Comparison of ENCODE assay signal across 1 cellular context in the genomic region with DNA sequence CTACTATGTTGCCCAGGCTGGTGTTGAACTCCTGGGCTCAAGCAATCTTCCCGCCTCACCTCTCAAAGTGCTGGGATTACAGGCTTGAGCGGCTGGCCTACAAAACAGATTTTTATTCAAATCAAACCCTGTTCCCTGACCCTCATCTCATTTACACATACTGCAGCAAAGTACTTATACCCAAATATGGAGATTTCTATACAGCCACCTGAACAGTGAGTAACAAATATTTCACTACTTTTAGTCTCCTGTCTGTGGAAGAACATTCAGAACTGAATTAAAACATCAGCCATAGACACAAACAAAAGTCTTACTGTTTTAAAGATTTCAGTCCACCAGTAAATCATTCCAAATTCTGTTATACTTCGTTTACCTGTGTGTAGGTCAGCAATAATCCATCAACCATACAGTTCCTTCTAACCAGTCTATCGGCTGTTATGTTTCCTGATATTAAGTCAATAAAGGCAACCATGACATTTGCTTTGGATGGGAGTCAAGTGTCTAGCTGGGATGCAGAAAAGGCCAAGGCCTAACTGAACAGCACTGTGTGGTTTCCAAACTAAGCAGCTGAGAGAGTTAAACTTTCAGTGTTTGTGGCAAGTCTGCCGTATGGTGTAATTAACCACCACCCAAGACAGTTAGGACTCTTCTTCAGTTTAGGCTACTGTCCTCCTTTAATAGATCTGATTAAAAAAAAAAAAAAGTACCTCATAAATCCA.
TF ChIP-seq lines count a peak whose summit lies in the region.

No MANE protein-coding gene starts in this region.

TF ChIP-seq in SK-N-SH, 30 proteins besides CTCF, POLR2A, EP300 and RAD21 (continued from another document):
- TF ChIP-seq MXI1 (IDR thresholded peaks at IDR 0.05; ENCODE audit: low read depth, low read length) = no peak
- no peak for TF ChIP-seq FOSL2 (IDR thresholded peaks at IDR 0.05; ENCODE audit: borderline replicate concordance, low read depth)
- TF ChIP-seq, protein P1, sequence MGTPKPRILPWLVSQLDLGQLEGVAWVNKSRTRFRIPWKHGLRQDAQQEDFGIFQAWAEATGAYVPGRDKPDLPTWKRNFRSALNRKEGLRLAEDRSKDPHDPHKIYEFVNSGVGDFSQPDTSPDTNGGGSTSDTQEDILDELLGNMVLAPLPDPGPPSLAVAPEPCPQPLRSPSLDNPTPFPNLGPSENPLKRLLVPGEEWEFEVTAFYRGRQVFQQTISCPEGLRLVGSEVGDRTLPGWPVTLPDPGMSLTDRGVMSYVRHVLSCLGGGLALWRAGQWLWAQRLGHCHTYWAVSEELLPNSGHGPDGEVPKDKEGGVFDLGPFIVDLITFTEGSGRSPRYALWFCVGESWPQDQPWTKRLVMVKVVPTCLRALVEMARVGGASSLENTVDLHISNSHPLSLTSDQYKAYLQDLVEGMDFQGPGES (IDR thresholded peaks at IDR 0.05; ENCODE audit: low read depth, low read length) = no peak
- no peak for TF ChIP-seq JUND (IDR thresholded peaks at IDR 0.05)
- TF ChIP-seq NFIC (IDR thresholded peaks at IDR 0.05; ENCODE audit: borderline replicate concordance) = no peak
- TF ChIP-seq RXRA (IDR thresholded peaks at IDR 0.05; ENCODE audit: borderline replicate concordance, low read depth) = no peak
- no peak for TF ChIP-seq SMC3 (IDR thresholded peaks at IDR 0.05; ENCODE audit: low read depth, low read length)
- TF ChIP-seq, protein P2, sequence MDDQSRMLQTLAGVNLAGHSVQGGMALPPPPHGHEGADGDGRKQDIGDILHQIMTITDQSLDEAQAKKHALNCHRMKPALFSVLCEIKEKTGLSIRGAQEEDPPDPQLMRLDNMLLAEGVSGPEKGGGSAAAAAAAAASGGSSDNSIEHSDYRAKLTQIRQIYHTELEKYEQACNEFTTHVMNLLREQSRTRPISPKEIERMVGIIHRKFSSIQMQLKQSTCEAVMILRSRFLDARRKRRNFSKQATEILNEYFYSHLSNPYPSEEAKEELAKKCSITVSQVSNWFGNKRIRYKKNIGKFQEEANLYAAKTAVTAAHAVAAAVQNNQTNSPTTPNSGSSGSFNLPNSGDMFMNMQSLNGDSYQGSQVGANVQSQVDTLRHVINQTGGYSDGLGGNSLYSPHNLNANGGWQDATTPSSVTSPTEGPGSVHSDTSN (IDR thresholded peaks at IDR 0.05) = no peak
- no peak for TF ChIP-seq TAF1 (IDR thresholded peaks at IDR 0.05; ENCODE audit: borderline replicate concordance, low read depth, low read length)
- no peak for TF ChIP-seq YY1 (IDR thresholded peaks at IDR 0.05; ENCODE audit: low read depth)
